Comparison of ENCODE assay signal across 1 cellular context in the genomic region with DNA sequence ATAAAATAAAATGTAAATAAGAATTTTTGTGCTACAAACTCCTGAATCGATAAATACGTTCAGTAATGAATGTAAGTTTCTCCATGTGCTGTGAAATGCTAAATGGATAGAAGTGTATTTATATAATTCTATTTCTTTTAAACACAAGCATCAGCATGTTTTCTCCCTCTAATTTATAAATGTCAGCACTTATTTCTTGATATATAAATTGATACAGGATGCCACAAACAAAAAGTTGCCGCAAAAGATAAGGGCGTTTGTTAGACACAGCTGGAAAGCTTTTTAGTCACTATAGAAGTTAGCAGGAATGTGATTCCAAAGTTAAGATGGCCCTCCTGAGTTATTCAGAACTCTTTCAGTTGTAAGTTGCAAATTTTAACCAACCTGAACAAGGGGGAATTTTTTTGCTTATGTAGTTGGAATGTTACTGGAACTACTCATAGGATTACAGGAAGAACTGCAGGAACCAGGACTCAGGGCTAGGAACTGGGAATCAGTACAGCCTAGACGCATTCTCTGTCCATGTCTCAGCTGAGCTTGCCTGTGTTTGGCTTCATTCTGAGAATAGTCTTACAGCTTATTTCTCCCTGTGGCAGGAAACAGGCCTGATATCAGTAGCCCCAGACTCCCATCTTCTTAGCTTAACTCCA.
TF ChIP-seq lines count a peak whose summit lies in the region.

No MANE protein-coding gene starts in this region.

TF ChIP-seq in GM23338, 12 proteins besides CTCF, POLR2A, EP300 and RAD21 (continued from another document):
- TF ChIP-seq, protein P1, sequence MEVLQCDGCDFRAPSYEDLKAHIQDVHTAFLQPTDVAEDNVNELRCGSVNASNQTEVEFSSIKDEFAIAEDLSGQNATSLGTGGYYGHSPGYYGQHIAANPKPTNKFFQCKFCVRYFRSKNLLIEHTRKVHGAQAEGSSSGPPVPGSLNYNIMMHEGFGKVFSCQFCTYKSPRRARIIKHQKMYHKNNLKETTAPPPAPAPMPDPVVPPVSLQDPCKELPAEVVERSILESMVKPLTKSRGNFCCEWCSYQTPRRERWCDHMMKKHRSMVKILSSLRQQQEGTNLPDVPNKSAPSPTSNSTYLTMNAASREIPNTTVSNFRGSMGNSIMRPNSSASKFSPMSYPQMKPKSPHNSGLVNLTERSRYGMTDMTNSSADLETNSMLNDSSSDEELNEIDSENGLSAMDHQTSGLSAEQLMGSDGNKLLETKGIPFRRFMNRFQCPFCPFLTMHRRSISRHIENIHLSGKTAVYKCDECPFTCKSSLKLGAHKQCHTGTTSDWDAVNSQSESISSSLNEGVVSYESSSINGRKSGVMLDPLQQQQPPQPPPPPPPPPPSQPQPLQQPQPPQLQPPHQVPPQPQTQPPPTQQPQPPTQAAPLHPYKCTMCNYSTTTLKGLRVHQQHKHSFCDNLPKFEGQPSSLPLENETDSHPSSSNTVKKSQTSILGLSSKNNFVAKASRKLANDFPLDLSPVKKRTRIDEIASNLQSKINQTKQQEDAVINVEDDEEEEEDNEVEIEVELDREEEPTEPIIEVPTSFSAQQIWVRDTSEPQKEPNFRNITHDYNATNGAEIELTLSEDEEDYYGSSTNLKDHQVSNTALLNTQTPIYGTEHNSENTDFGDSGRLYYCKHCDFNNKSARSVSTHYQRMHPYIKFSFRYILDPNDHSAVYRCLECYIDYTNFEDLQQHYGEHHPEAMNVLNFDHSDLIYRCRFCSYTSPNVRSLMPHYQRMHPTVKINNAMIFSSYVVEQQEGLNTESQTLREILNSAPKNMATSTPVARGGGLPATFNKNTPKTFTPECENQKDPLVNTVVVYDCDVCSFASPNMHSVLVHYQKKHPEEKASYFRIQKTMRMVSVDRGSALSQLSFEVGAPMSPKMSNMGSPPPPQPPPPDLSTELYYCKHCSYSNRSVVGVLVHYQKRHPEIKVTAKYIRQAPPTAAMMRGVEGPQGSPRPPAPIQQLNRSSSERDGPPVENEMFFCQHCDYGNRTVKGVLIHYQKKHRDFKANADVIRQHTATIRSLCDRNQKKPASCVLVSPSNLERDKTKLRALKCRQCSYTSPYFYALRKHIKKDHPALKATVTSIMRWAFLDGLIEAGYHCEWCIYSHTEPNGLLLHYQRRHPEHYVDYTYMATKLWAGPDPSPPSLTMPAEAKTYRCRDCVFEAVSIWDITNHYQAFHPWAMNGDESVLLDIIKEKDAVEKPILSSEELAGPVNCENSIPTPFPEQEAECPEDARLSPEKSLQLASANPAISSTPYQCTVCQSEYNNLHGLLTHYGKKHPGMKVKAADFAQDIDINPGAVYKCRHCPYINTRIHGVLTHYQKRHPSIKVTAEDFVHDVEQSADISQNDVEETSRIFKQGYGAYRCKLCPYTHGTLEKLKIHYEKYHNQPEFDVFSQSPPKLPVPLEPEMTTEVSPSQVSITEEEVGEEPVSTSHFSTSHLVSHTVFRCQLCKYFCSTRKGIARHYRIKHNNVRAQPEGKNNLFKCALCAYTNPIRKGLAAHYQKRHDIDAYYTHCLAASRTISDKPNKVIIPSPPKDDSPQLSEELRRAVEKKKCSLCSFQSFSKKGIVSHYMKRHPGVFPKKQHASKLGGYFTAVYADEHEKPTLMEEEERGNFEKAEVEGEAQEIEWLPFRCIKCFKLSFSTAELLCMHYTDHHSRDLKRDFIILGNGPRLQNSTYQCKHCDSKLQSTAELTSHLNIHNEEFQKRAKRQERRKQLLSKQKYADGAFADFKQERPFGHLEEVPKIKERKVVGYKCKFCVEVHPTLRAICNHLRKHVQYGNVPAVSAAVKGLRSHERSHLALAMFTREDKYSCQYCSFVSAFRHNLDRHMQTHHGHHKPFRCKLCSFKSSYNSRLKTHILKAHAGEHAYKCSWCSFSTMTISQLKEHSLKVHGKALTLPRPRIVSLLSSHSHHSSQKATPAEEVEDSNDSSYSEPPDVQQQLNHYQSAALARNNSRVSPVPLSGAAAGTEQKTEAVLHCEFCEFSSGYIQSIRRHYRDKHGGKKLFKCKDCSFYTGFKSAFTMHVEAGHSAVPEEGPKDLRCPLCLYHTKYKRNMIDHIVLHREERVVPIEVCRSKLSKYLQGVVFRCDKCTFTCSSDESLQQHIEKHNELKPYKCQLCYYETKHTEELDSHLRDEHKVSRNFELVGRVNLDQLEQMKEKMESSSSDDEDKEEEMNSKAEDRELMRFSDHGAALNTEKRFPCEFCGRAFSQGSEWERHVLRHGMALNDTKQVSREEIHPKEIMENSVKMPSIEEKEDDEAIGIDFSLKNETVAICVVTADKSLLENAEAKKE (CRISPR knock-in tag; IDR thresholded peaks at IDR 0.05), result no peak
- no peak for TF ChIP-seq JUNB (IDR thresholded peaks at IDR 0.05; ENCODE audit: unreplicated experiment)
- no peak for TF ChIP-seq EZH2 (IDR thresholded peaks at IDR 0.05; ENCODE audit: low read depth, unreplicated experiment)
- TF ChIP-seq, protein P2, sequence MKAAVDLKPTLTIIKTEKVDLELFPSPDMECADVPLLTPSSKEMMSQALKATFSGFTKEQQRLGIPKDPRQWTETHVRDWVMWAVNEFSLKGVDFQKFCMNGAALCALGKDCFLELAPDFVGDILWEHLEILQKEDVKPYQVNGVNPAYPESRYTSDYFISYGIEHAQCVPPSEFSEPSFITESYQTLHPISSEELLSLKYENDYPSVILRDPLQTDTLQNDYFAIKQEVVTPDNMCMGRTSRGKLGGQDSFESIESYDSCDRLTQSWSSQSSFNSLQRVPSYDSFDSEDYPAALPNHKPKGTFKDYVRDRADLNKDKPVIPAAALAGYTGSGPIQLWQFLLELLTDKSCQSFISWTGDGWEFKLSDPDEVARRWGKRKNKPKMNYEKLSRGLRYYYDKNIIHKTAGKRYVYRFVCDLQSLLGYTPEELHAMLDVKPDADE (IDR thresholded peaks at IDR 0.05), result no peak
- no peak for TF ChIP-seq REST (IDR thresholded peaks at IDR 0.05; ENCODE audit: unreplicated experiment)
- no peak for TF ChIP-seq EZH2phosphoT487 (IDR thresholded peaks at IDR 0.05; ENCODE audit: unreplicated experiment)
- no peak for TF ChIP-seq CREB1 (CRISPR knock-in tag; IDR thresholded peaks at IDR 0.05; ENCODE audit: low read depth)
- no peak for TF ChIP-seq POLR2AphosphoS5 (IDR thresholded peaks at IDR 0.05; ENCODE audit: low read depth)
